Comparison of ENCODE assay signal across 1 cellular context in the genomic region with DNA sequence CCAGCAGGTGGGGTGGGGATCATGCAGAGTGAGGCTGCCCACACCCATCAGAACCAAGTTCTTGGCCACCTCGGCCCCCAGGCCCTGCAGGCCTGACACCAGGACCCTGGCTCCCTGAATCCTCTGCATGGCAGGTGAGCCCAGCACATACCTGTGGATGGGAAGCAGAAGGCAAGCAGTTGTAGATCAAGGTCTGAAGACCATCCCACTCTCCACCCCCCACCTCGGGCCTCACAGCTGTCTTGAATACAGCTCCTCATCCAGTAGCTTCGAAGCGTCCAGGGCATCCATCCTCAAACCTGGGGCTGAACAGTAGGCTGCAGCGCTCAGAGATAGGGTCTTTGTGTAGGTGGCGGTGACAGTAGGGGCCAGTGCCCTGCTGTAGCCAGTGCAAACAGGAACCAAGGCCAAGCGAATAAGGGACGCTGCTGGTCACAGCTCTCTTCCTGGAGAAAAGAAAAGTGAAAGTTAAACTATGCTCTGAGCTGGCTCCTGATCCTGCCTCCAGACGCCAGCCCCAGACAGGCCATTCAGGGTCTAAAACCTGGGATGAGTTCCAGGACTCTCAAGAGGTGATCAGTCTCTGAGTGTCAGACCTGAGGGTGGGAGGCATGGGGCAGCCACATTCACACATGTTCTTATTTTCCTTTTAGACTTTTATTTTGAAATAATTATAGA.
TF ChIP-seq lines count a peak whose summit lies in the region.

A gene with protein sequence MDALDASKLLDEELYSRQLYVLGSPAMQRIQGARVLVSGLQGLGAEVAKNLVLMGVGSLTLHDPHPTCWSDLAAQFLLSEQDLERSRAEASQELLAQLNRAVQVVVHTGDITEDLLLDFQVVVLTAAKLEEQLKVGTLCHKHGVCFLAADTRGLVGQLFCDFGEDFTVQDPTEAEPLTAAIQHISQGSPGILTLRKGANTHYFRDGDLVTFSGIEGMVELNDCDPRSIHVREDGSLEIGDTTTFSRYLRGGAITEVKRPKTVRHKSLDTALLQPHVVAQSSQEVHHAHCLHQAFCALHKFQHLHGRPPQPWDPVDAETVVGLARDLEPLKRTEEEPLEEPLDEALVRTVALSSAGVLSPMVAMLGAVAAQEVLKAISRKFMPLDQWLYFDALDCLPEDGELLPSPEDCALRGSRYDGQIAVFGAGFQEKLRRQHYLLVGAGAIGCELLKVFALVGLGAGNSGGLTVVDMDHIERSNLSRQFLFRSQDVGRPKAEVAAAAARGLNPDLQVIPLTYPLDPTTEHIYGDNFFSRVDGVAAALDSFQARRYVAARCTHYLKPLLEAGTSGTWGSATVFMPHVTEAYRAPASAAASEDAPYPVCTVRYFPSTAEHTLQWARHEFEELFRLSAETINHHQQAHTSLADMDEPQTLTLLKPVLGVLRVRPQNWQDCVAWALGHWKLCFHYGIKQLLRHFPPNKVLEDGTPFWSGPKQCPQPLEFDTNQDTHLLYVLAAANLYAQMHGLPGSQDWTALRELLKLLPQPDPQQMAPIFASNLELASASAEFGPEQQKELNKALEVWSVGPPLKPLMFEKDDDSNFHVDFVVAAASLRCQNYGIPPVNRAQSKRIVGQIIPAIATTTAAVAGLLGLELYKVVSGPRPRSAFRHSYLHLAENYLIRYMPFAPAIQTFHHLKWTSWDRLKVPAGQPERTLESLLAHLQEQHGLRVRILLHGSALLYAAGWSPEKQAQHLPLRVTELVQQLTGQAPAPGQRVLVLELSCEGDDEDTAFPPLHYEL (minus strand): TSS at position 457 of the 678 bp plus-strand sequence. CDS start 166 bp downstream, at position 291.

TF ChIP-seq in endothelial cell of umbilical vein, 7 proteins besides CTCF, POLR2A, EP300 and RAD21:
- no peak for TF ChIP-seq MYC (IDR thresholded peaks at IDR 0.05; ENCODE audit: low read depth, low read length)
